In the genomic region with DNA sequence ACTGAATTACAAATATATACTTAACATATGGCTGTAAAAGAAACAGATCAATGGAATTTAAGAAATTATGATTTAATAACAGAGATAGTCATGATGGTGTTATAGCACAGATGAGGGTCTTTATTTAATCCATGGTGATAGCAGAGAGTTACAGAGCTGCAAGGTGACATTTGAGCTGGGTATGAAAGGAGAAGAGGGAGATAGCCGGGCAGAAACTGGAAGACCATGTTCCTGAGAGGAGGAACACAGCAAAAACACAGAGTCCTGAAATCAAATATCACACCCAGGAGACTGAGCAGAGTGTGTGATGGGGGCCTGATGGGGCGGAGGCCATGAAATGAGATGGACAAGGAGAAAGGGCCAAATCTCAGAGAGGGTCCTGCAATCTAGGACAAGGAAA, we compare ENCODE assay signal across 40 cellular contexts.
"Had no signal": no experiment of that assay in that cellular context is flagged by ENCODE, and none has a peak within 500 bp of the region (broad histone marks: within the 10 kb centered on the region; RNA-seq: fewer than 3 reads in every experiment).

No MANE protein-coding gene starts in this region.

- H3K27me3 Mint-ChIP-seq: activated naive CD4-positive, alpha-beta T cell treated with anti-CD3 and anti-CD28 coated beads, Interleukin-2, amount 10 ng/mL, durations not matched to agents 7 days and 5 days; activated naive CD4-positive, alpha-beta T cell treated with anti-CD3 and anti-CD28 coated beads, Interleukin-2, amount 50 U/mL, for 24 hours; activated naive CD8-positive, alpha-beta T cell; activated naive CD8-positive, alpha-beta T cell treated with anti-CD3 and anti-CD28 coated beads, Interleukin-2, amount 10 ng/mL, durations not matched to agents 7 days and 5 days; activated naive CD8-positive, alpha-beta T cell treated with anti-CD3 and anti-CD28 coated beads, Interleukin-2, amount 50 U/mL, for 24 hours; brain; central memory CD8-positive, alpha-beta T cell had no signal

- ATAC-seq: activated naive CD4-positive, alpha-beta T cell treated with anti-CD3 and anti-CD28 coated beads, Interleukin-2, amount 50 U/mL, for 72 hours; activated naive CD8-positive, alpha-beta T cell treated with anti-CD3 and anti-CD28 coated beads, Interleukin-2, amount 50 U/mL, for 24 hours; activated T-cell treated with anti-CD3 and anti-CD28 coated beads, Interleukin-2, amount 50 U/mL, for 4 hours; activated T-cell treated with anti-CD3 and anti-CD28 coated beads, Interleukin-2, amount 50 U/mL, for 72 hours; activated T-helper 17 cell treated with anti-CD3 and anti-CD28 coated beads, Interleukin-2, amount 50 U/mL, for 72 hours; body of pancreas had no signal

- H3K9me3 ChIP-seq: body of pancreas had no signal

- H3K4me1 ChIP-seq: adrenal gland, ascending aorta, body of pancreas, breast epithelium had no signal

- H3K4me3 ChIP-seq: adrenal gland, ascending aorta, body of pancreas, breast epithelium, cardiac muscle cell had no signal

- H3K27ac ChIP-seq: adrenal gland, ascending aorta, body of pancreas, brain microvascular endothelial cell, breast epithelium, cardiac muscle cell had no signal

- FAIRE-seq: astrocyte, bronchial epithelial cell had no signal

- H3K27ac Mint-ChIP-seq: activated naive CD4-positive, alpha-beta T cell treated with anti-CD3 and anti-CD28 coated beads for 36 hours; activated naive CD4-positive, alpha-beta T cell treated with anti-CD3 and anti-CD28 coated beads, Interleukin-2, amount 10 ng/mL, durations not matched to agents 7 days and 5 days; activated naive CD4-positive, alpha-beta T cell treated with anti-CD3 and anti-CD28 coated beads, Interleukin-2, amount 50 U/mL, for 24 hours; activated naive CD4-positive, alpha-beta T cell treated with anti-CD3 and anti-CD28 coated beads, Interleukin-2, amount 50 U/mL, for 72 hours; activated naive CD8-positive, alpha-beta T cell; activated naive CD8-positive, alpha-beta T cell treated with anti-CD3 and anti-CD28 coated beads for 36 hours; activated naive CD8-positive, alpha-beta T cell treated with anti-CD3 and anti-CD28 coated beads, Interleukin-2, amount 10 ng/mL, durations not matched to agents 7 days and 5 days; activated naive CD8-positive, alpha-beta T cell treated with anti-CD3 and anti-CD28 coated beads, Interleukin-2, amount 50 U/mL, for 24 hours; activated T-cell treated with anti-CD3 and anti-CD28 coated beads, Interleukin-2, amount 50 U/mL, for 24 hours; activated T-cell treated with anti-CD3 and anti-CD28 coated beads, Interleukin-2, amount 50 U/mL, for 72 hours; activated T-helper 1 cell treated with anti-CD3 and anti-CD28 coated beads, Interleukin-12 subunit alpha, Interleukin-12 subunit beta, Interleukin-2, Interleukin-4 antibody, amounts not matched to agents 30 ng/mL and 10 ng/mL and 1 ng/mL, durations not matched to agents 14 hours and 24 hours and 36 hours; activated T-helper 17 cell treated with anti-CD3 and anti-CD28 coated beads, Interleukin-2, amount 50 U/mL, for 72 hours; activated T-helper 2 cell treated with anti-CD3 and anti-CD28 coated beads, Interferon-gamma antibody, Interleukin-2, Interleukin-4, amounts not matched to agents 10 μg/mL and 5 μg/mL and 100 μg/mL, durations not matched to agents 14 hours and 24 hours and 36 hours; brain had no signal

- H3K27me3 ChIP-seq: adrenal gland, ascending aorta, body of pancreas, brain microvascular endothelial cell, breast epithelium, cardiac muscle cell had no signal

- DNase-seq: activated effector memory CD4-positive, alpha-beta T cell treated with anti-CD3 and anti-CD28 coated beads, Interleukin-2, amount 50 U/mL, for 16 hours; activated effector memory CD4-positive, alpha-beta T cell treated with Interleukin-2 at 50 U/mL for 16 hours; activated gamma-delta T cell; activated gamma-delta T cell treated with Interleukin-2 at 50 U/mL for 16 hours; activated naive CD4-positive, alpha-beta T cell; activated naive CD4-positive, alpha-beta T cell treated with anti-CD3 and anti-CD28 coated beads for 36 hours; activated naive CD4-positive, alpha-beta T cell treated with anti-CD3 and anti-CD28 coated beads, Interleukin-2, amount 10 ng/mL, durations not matched to agents 7 days and 5 days; activated naive CD4-positive, alpha-beta T cell treated with anti-CD3 and anti-CD28 coated beads, Interleukin-2, amount 50 U/mL, for 16 hours; activated naive CD4-positive, alpha-beta T cell treated with Interleukin-2 at 50 U/mL for 16 hours; activated naive CD8-positive, alpha-beta T cell treated with anti-CD3 and anti-CD28 coated beads for 36 hours; activated naive CD8-positive, alpha-beta T cell treated with anti-CD3 and anti-CD28 coated beads, Interleukin-2, amount 10 ng/mL, durations not matched to agents 7 days and 5 days; activated naive CD8-positive, alpha-beta T cell treated with anti-CD3 and anti-CD28 coated beads, Interleukin-2, amount 50 U/mL, for 24 hours; activated T-cell treated with anti-CD3 and anti-CD28 coated beads, Interleukin-2, amount 50 U/mL, for 1 hour; activated T-cell treated with anti-CD3 and anti-CD28 coated beads, Interleukin-2, amount 50 U/mL, for 24 hours; activated T-cell treated with anti-CD3 and anti-CD28 coated beads, Interleukin-2, amount 50 U/mL, for 4 hours; activated T-cell treated with anti-CD3 and anti-CD28 coated beads, Interleukin-2, amount 50 U/mL, for 48 hours; activated T-cell treated with anti-CD3 and anti-CD28 coated beads, Interleukin-2, amount 50 U/mL, for 72 hours; adrenal gland; amniotic stem cell; amygdala; anterior cingulate cortex; aorta; body of pancreas; brain microvascular endothelial cell; caudate nucleus; central memory CD4-positive, alpha-beta T cell; cerebellar nuclear complex had no signal

- H3K4me1 Mint-ChIP-seq: activated naive CD4-positive, alpha-beta T cell treated with anti-CD3 and anti-CD28 coated beads, Interleukin-2, amount 10 ng/mL, durations not matched to agents 7 days and 5 days; activated naive CD4-positive, alpha-beta T cell treated with anti-CD3 and anti-CD28 coated beads, Interleukin-2, amount 50 U/mL, for 24 hours; activated T-helper 17 cell treated with anti-CD3 and anti-CD28 coated beads, Interleukin-2, amount 50 U/mL, for 72 hours; brain; central memory CD8-positive, alpha-beta T cell had no signal

- H3K36me3 ChIP-seq: adrenal gland, ascending aorta, brain microvascular endothelial cell, breast epithelium, cardiac muscle cell had no signal

- H3K36me3 Mint-ChIP-seq: activated naive CD4-positive, alpha-beta T cell treated with anti-CD3 and anti-CD28 coated beads, Interleukin-2, amount 10 ng/mL, durations not matched to agents 7 days and 5 days; activated naive CD8-positive, alpha-beta T cell treated with anti-CD3 and anti-CD28 coated beads, Interleukin-2, amount 10 ng/mL, durations not matched to agents 7 days and 5 days had no signal

- H3K4me3 Mint-ChIP-seq: activated naive CD4-positive, alpha-beta T cell treated with anti-CD3 and anti-CD28 coated beads for 36 hours; activated naive CD4-positive, alpha-beta T cell treated with anti-CD3 and anti-CD28 coated beads, Interleukin-2, amount 10 ng/mL, durations not matched to agents 7 days and 5 days; activated naive CD4-positive, alpha-beta T cell treated with anti-CD3 and anti-CD28 coated beads, Interleukin-2, amount 50 U/mL, for 24 hours; activated naive CD8-positive, alpha-beta T cell; activated naive CD8-positive, alpha-beta T cell treated with anti-CD3 and anti-CD28 coated beads for 36 hours; activated naive CD8-positive, alpha-beta T cell treated with anti-CD3 and anti-CD28 coated beads, Interleukin-2, amount 10 ng/mL, durations not matched to agents 7 days and 5 days; activated naive CD8-positive, alpha-beta T cell treated with anti-CD3 and anti-CD28 coated beads, Interleukin-2, amount 50 U/mL, for 24 hours; activated T-cell treated with anti-CD3 and anti-CD28 coated beads, Interleukin-2, amount 50 U/mL, for 24 hours; activated T-cell treated with anti-CD3 and anti-CD28 coated beads, Interleukin-2, amount 50 U/mL, for 4 hours; activated T-cell treated with anti-CD3 and anti-CD28 coated beads, Interleukin-2, amount 50 U/mL, for 72 hours; activated T-helper 1 cell treated with anti-CD3 and anti-CD28 coated beads, Interleukin-12 subunit alpha, Interleukin-12 subunit beta, Interleukin-2, Interleukin-4 antibody, amounts not matched to agents 30 ng/mL and 10 ng/mL and 1 ng/mL, durations not matched to agents 14 hours and 24 hours and 36 hours; activated T-helper 17 cell treated with anti-CD3 and anti-CD28 coated beads, Interleukin-2, amount 50 U/mL, for 72 hours; brain; central memory CD8-positive, alpha-beta T cell had no signal
